ENCODE assay signal across 20 cellular contexts in genomic region chr9:130918870-130919558, GRCh38. TPM values are rescaled to one million over a fixed set of nuclear protein-coding genes. Genes with fewer than 3 reads are reported as not detected.
"Had no signal": no experiment of that assay in that cellular context is flagged by ENCODE, and none has a peak within 500 bp of the region (broad histone marks: within the 10 kb centered on the region; RNA-seq: fewer than 3 reads in every experiment).

No MANE protein-coding gene starts in this region.

- H3K27ac ChIP-seq: colonic mucosa, esophagus squamous epithelium, parathyroid adenoma, right lobe of liver had no signal

- H3K36me3 Mint-ChIP-seq: activated naive CD4-positive, alpha-beta T cell treated with anti-CD3 and anti-CD28 coated beads, Interleukin-2, amount 10 ng/mL, durations not matched to agents 7 days and 5 days; type B pancreatic cell had no signal

- H3K4me1 ChIP-seq: colonic mucosa, right lobe of liver had no signal

- H3K36me3 ChIP-seq: colonic mucosa, esophagus squamous epithelium, right lobe of liver had no signal

- DNase-seq: activated CD4-positive, alpha-beta T cell treated with anti-CD3 and anti-CD28 coated beads, Interleukin-2, amount 50 U/mL, for 4 hours; activated CD4-positive, CD25-positive, alpha-beta regulatory T cell treated with anti-CD3 and anti-CD28 coated beads, Interleukin-2, amount 50 U/mL, for 72 hours; activated naive CD4-positive, alpha-beta T cell treated with anti-CD3 and anti-CD28 coated beads, Interleukin-2, amount 10 ng/mL, durations not matched to agents 7 days and 5 days; colonic mucosa; esophagus squamous epithelium; left cardiac atrium; midbrain; right lobe of liver; stimulated activated CD4-positive, alpha-beta T cell treated with anti-CD3 and anti-CD28 coated beads, Interleukin-4, amount 100 ng/mL, for 4 hours; stimulated activated CD8-positive, alpha-beta memory T cell treated with anti-CD3 and anti-CD28 coated beads, Interleukin-4, amount 100 ng/mL, for 48 hours; stimulated activated naive CD8-positive, alpha-beta T cell treated with anti-CD3 and anti-CD28 coated beads, Interleukin-15, Interleukin-2, amounts not matched to agents 100 U/mL and 50 U/mL, for 24 hours had no signal

- H3K4me3 ChIP-seq: colonic mucosa, esophagus squamous epithelium, lung, right lobe of liver, smooth muscle cell had no signal

- H3K4me3 Mint-ChIP-seq: activated naive CD4-positive, alpha-beta T cell treated with anti-CD3 and anti-CD28 coated beads, Interleukin-2, amount 10 ng/mL, durations not matched to agents 7 days and 5 days; type B pancreatic cell had no signal

- H3K27ac Mint-ChIP-seq: activated naive CD4-positive, alpha-beta T cell treated with anti-CD3 and anti-CD28 coated beads, Interleukin-2, amount 10 ng/mL, durations not matched to agents 7 days and 5 days; type B pancreatic cell had no signal

- H3K4me1 Mint-ChIP-seq: activated naive CD4-positive, alpha-beta T cell treated with anti-CD3 and anti-CD28 coated beads, Interleukin-2, amount 10 ng/mL, durations not matched to agents 7 days and 5 days had no signal

- H3K27me3 ChIP-seq: colonic mucosa, right lobe of liver had no signal

- H3K9me3 Mint-ChIP-seq: activated naive CD4-positive, alpha-beta T cell treated with anti-CD3 and anti-CD28 coated beads, Interleukin-2, amount 10 ng/mL, durations not matched to agents 7 days and 5 days; type B pancreatic cell had no signal

- H3K9me3 ChIP-seq: colonic mucosa, esophagus squamous epithelium, right lobe of liver had no signal

- ATAC-seq: left cardiac atrium; right lobe of liver; SK-N-SH treated with all-trans-retinoic acid at 6 μM for 48 hours; stimulated activated naive CD8-positive, alpha-beta T cell treated with anti-CD3 and anti-CD28 coated beads, Interleukin-15, Interleukin-2, amounts not matched to agents 100 U/mL and 50 U/mL, for 24 hours had no signal

RNA-seq across cellular contexts. Expression of gene FIBCD1, which starts 20.0 kb away (rescaled TPM):
- total RNA-seq: esophagus squamous epithelium; right lobe of liver; T-helper 1 cell treated with Interleukin-12 subunit alpha and Interleukin-12 subunit beta and Interleukin-4 antibody, amounts not matched to agents 30 ng/mL and 1 ng/mL, for 36 hours had no signal

RNA-seq across cellular contexts. Expression of gene QRFP, which starts 22.4 kb away (rescaled TPM):
- total RNA-seq: cardiac septum; fibroblast of villous mesenchyme; left cardiac atrium; lung; smooth muscle cell; T-helper 1 cell treated with Interleukin-12 subunit alpha and Interleukin-12 subunit beta and Interleukin-4 antibody, amounts not matched to agents 30 ng/mL and 1 ng/mL, for 36 hours; temporal lobe had no signal
